15 cellular contexts compared by ENCODE assay signal in genomic region chr3:43176666-43177065, GRCh38.
DNase-seq lines count a peak whose midpoint lies in the region; ATAC-seq and TF ChIP-seq lines count a peak whose summit lies in the region.
"Had no signal": no experiment of that assay in that cellular context is flagged by ENCODE, and none has a peak within 500 bp of the region (broad histone marks: within the 10 kb centered on the region; RNA-seq: fewer than 3 reads in every experiment).

No MANE protein-coding gene starts in this region.

- TF ChIP-seq CTCF in liver (IDR thresholded peaks at IDR 0.05; ENCODE audit: low read depth, low read length, missing input control) (no peak), right lobe of liver (IDR thresholded peaks at IDR 0.05) (no peak), RWPE1 (conservative IDR thresholded peaks at IDR 0.05; ENCODE audit: low read depth) (no peak), heart right ventricle (IDR thresholded peaks at IDR 0.05) (no peak), upper lobe of right lung (IDR thresholded peaks at IDR 0.05) (no peak)

- H3K4me1 ChIP-seq in liver (ENCODE audit: control insufficient read depth in 4 of 4, insufficient read depth in 4 of 4, low read length in 3 of 4) (peaks cover 25 to 46% (median 37%) of the 10 kb centered on the region in 4 donors), right lobe of liver (peaks cover 0 to 45% (median 16%) of the 10 kb centered on the region in 4 donors), heart right ventricle (peaks cover 3 to 49% (median 36%) of the 10 kb centered on the region in 9 donors), upper lobe of right lung (peaks cover 21% of the 10 kb centered on the region)

- no peak for TF ChIP-seq RAD21 in liver (IDR thresholded peaks at IDR 0.05)

- H3K27me3 ChIP-seq in liver (ENCODE audit: control insufficient read depth in 4 of 4, insufficient read depth in 4 of 4, low read length in 3 of 4) (no peaks in the 10 kb centered on the region), right lobe of liver (no peaks in the 10 kb centered on the region), heart right ventricle (no peaks in the 10 kb centered on the region), upper lobe of right lung (no peaks in the 10 kb centered on the region)
- H3K27me3 ChIP-seq: gastrocnemius medialis had no signal

- H3K27ac ChIP-seq in liver (ENCODE audit: low read depth in 1 of 2, low read length in 2 of 2) (peak overlapping the region; percentile 11 to 37), right lobe of liver (peak overlapping the region in 1 of 3 donors; percentile 53), RWPE1 (peak overlapping the region; percentile 39), heart right ventricle (peak overlapping the region in 7 of 10 donors; percentile 5 to 55 (median 37)), upper lobe of right lung (peak overlapping the region; percentile 17)
- H3K27ac ChIP-seq: gastrocnemius medialis had no signal

- H3K9me3 ChIP-seq in liver (ENCODE audit: control insufficient read depth in 4 of 4, low read length in 3 of 4) = peaks cover 2 to 6% (median 5%) of the 10 kb centered on the region in 4 donors
- no peaks in the 10 kb centered on the region for H3K9me3 ChIP-seq in right lobe of liver
- peaks cover 0 to 17% (median 8%) of the 10 kb centered on the region in 11 donors for H3K9me3 ChIP-seq in heart right ventricle
- H3K9me3 ChIP-seq in upper lobe of right lung = peaks cover 4% of the 10 kb centered on the region
- H3K9me3 ChIP-seq: gastrocnemius medialis had no signal

- DNase-seq in right lobe of liver = no peak
- no peak for DNase-seq in RWPE1 (ENCODE audit: low spot score)
- peak in 1 of 2 donors; percentile 26 for DNase-seq in heart right ventricle
- DNase-seq in upper lobe of right lung = no peak
- no peak for DNase-seq in NCI-H2107 treated with DMSO at 0.1 percent for 48 hours (lab: John Stamatoyannopoulos, UW; ENCODE audit: unreplicated experiment)
- no peak for DNase-seq in NCI-H226
- DNase-seq: activated CD8-positive, alpha-beta T cell treated with anti-CD3 and anti-CD28 coated beads for 36 hours; activated gamma-delta T cell; DMS79 treated with DMSO at 0.1 percent for 48 hours; gastrocnemius medialis; Karpas-422; NCI-H1930; SHP77 treated with DMSO at 0.1 percent for 48 hours had no signal

- H3K9ac ChIP-seq in liver (ENCODE audit: low read depth in 1 of 2, low read length in 2 of 2) = no peak overlapping the region

- 85% methylated on average over 4 of the region's 4 CpGs for WGBS in liver
- 63% methylated on average over 3 of the region's 4 CpGs for WGBS in right lobe of liver (ENCODE audit: insufficient coverage, low coverage, low lambda C conversion rate, missing lambda C conversion rate)
- WGBS in heart right ventricle, 2 donors = 58 to 66% methylated on average over 4 of the region's 4 CpGs

- CTCF ChIA-PET in RWPE1 (lab: Yijun Ruan, JAX) = interaction anchor here (1.3 kb wide), 1 partner anchor 36 kb away, joined by 3 read pairs; no protein-coding TSS in a partner anchor

- H3K4me3 ChIP-seq in liver (ENCODE audit: low read depth in 1 of 3, low read length in 3 of 3) (no peak overlapping the region), right lobe of liver (no peak overlapping the region), heart right ventricle (no peak overlapping the region), upper lobe of right lung (no peak overlapping the region)
- H3K4me3 ChIP-seq: gastrocnemius medialis had no signal

- H3K36me3 ChIP-seq in liver (ENCODE audit: control insufficient read depth in 4 of 4, insufficient read depth in 3 of 4, low read depth in 1 of 4, low read length in 3 of 4) (no peaks in the 10 kb centered on the region), right lobe of liver (no peaks in the 10 kb centered on the region), heart right ventricle (no peaks in the 10 kb centered on the region), upper lobe of right lung (no peaks in the 10 kb centered on the region)
- H3K36me3 ChIP-seq: gastrocnemius medialis had no signal

- intact Hi-C loops in right lobe of liver (cut with DNase I) (no loop called here), heart right ventricle (cut with DNase I) (loop anchor here in 4 of 10 donors (5.0 to 10.0 kb wide), 4 partner anchors 41 to 208 kb away; partner anchors contain the start of gene SNRK (in 1 of the 4)), upper lobe of right lung (cut with DNase I) (no loop called here)

- ATAC-seq in right lobe of liver (no peak), heart right ventricle (peak in 7 of 8 donors; percentile 36 to 70 (median 56)), upper lobe of right lung (peak; percentile 30), HG03342 (IDR thresholded peaks at IDR 0.05; ENCODE audit: unreplicated experiment) (no peak)
- ATAC-seq: activated CD8-positive, alpha-beta T cell treated with anti-CD3 and anti-CD28 coated beads for 36 hours had no signal

- POLR2A ChIA-PET in RWPE1 (lab: Yijun Ruan, JAX; ENCODE audit: low non-redundant PET) = no interaction called here

- TF ChIP-seq POLR2A in right lobe of liver (IDR thresholded peaks at IDR 0.05) = no peak

TF ChIP-seq in liver, 16 proteins besides CTCF, POLR2A, EP300 and RAD21:
- TF ChIP-seq MAX (IDR thresholded peaks at IDR 0.05) (no peak), GABPA (IDR thresholded peaks at IDR 0.05 in 1 of 2, conservative IDR thresholded peaks at IDR 0.05 in 1 of 2) (no peak), ZBTB33 (IDR thresholded peaks at IDR 0.05) (no peak), HNF4A (conservative IDR thresholded peaks at IDR 0.05) (no peak), JUND (IDR thresholded peaks at IDR 0.05) (no peak), SP1 (IDR thresholded peaks at IDR 0.05) (no peak), RXRA (IDR thresholded peaks at IDR 0.05) (no peak), ATF3 (IDR thresholded peaks at IDR 0.05) (no peak)

Comparison
In these comparisons a context has a peak if more than half of its experiments do, and no peak if none do; other contexts are left out.
1. ATAC-seq: peak in heart right ventricle (7 of 8) and upper lobe of right lung (single experiment); none in right lobe of liver (0 of 4) and HG03342 (single experiment).